In genomic region chr5:31187591-31187990, GRCh38 we compare ENCODE assay signal across 25 cellular contexts. TPM values are rescaled to one million over a fixed set of nuclear protein-coding genes. Genes with fewer than 3 reads are reported as not detected.
"Had no signal": no experiment of that assay in that cellular context is flagged by ENCODE, and none has a peak within 500 bp of the region (broad histone marks: within the 10 kb centered on the region; RNA-seq: fewer than 3 reads in every experiment).

No MANE protein-coding gene starts in this region.

- H3K27ac ChIP-seq: epithelial cell of prostate, esophagus squamous epithelium, gastrocnemius medialis, heart right ventricle, left lung, lower lobe of right lung had no signal

- H3K36me3 ChIP-seq: esophagus squamous epithelium, gastrocnemius medialis, heart right ventricle, left lung, lower lobe of right lung had no signal

- DNase-seq: cortex of kidney; effector CD8-positive, alpha-beta T cell; effector memory CD8-positive, alpha-beta T cell; endodermal cell; erythroblast; esophagus squamous epithelium; foreskin fibroblast; foreskin melanocyte; gastrocnemius medialis; glutamatergic neuron; head of caudate nucleus; heart right ventricle; hippocampal formation; left cardiac atrium; left lung; left ventricle myocardium superior; lower lobe of right lung; mesenchymal stem cell; midbrain had no signal

- H3K4me1 ChIP-seq: esophagus squamous epithelium, gastrocnemius medialis, heart right ventricle, left lung, lower lobe of right lung had no signal

- H3K4me3 ChIP-seq: esophagus squamous epithelium, gastrocnemius medialis, heart right ventricle, left lung, lower lobe of right lung had no signal

- H3K9me3 ChIP-seq: esophagus squamous epithelium, gastrocnemius medialis, heart right ventricle, left lung, lower lobe of right lung had no signal

- ATAC-seq: effector memory CD8-positive, alpha-beta T cell; esophagus mucosa; gastrocnemius medialis; heart right ventricle; left cardiac atrium; left lung; left ventricle myocardium superior; lower lobe of right lung had no signal

RNA-seq across cellular contexts. Expression of gene CDH6, which starts 5.9 kb away (rescaled TPM):
- total RNA-seq: dermis microvascular lymphatic vessel endothelial cell, lung microvascular endothelial cell, mononuclear cell had no signal
- polyA plus RNA-seq: keratinocyte had no signal
